In genomic region chr2:64144057-64145013, GRCh38 we compare ENCODE assay signal across 8 cellular contexts. TPM values are rescaled to one million over a fixed set of nuclear protein-coding genes. Genes with fewer than 3 reads are reported as not detected.
A peak's percentile ranks its signal among the peaks of the same experiment; 100 is the strongest.
DNase-seq lines count a peak whose midpoint lies in the region; ATAC-seq and TF ChIP-seq lines count a peak whose summit lies in the region.

A gene with protein sequence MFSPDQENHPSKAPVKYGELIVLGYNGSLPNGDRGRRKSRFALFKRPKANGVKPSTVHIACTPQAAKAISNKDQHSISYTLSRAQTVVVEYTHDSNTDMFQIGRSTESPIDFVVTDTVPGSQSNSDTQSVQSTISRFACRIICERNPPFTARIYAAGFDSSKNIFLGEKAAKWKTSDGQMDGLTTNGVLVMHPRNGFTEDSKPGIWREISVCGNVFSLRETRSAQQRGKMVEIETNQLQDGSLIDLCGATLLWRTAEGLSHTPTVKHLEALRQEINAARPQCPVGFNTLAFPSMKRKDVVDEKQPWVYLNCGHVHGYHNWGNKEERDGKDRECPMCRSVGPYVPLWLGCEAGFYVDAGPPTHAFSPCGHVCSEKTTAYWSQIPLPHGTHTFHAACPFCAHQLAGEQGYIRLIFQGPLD (minus strand): TSS chr2:64144420. CDS start chr2:64108310, 36,110 bp downstream.

- ATAC-seq in GM19328 (IDR thresholded peaks at IDR 0.05; ENCODE audit: unreplicated experiment) (peak; percentile 76), HG03520 (IDR thresholded peaks at IDR 0.05; ENCODE audit: unreplicated experiment) (peak; percentile 84), left lobe of liver (peak; percentile 98)

- peak within 1 kb of the TSS; percentile 96 for H3K27ac Mint-ChIP-seq in activated CD4-positive, alpha-beta T cell treated with anti-CD3 and anti-CD28 coated beads, Interleukin-2, amount 10 ng/mL, durations not matched to agents 24 days and 14 days

- peaks cover 22% of the 10 kb centered on the region for H3K36me3 Mint-ChIP-seq in activated CD4-positive, alpha-beta T cell treated with anti-CD3 and anti-CD28 coated beads, Interleukin-2, amount 10 ng/mL, durations not matched to agents 24 days and 14 days (ENCODE audit: low read depth)

- peak within 1 kb of the TSS; percentile 97 for H3K4me3 ChIP-seq in coronary artery

- no peaks in the 10 kb centered on the region for H3K9me3 Mint-ChIP-seq in activated CD4-positive, alpha-beta T cell treated with anti-CD3 and anti-CD28 coated beads, Interleukin-2, amount 10 ng/mL, durations not matched to agents 24 days and 14 days

- intact Hi-C loops in activated CD4-positive, alpha-beta T cell treated with anti-CD3 and anti-CD28 coated beads, Interleukin-2, amount 10 ng/mL, durations not matched to agents 24 days and 14 days (cut with micrococcal nuclease) = loop anchor here (1.0 to 5.0 kb wide), 8 partner anchors 15 to 508 kb away; partner anchors contain the start of genes AFTPH, SERTAD2 and UGP2

- peak within 1 kb of the TSS; percentile 99 for H3K4me3 Mint-ChIP-seq in activated CD4-positive, alpha-beta T cell treated with anti-CD3 and anti-CD28 coated beads, Interleukin-2, amount 10 ng/mL, durations not matched to agents 24 days and 14 days

- H3K27ac ChIP-seq in C4-2B (peak within 1 kb of the TSS; percentile 69), coronary artery (peak within 1 kb of the TSS; percentile 99)

- no peaks in the 10 kb centered on the region for H3K27me3 Mint-ChIP-seq in activated CD4-positive, alpha-beta T cell treated with anti-CD3 and anti-CD28 coated beads, Interleukin-2, amount 10 ng/mL, durations not matched to agents 24 days and 14 days

- H3K4me1 Mint-ChIP-seq in activated CD4-positive, alpha-beta T cell treated with anti-CD3 and anti-CD28 coated beads, Interleukin-2, amount 10 ng/mL, durations not matched to agents 24 days and 14 days = peaks cover 19% of the 10 kb centered on the region

- DNase-seq in NCI-H526 treated with DMSO at 0.1 percent for 48 hours (lab: John Stamatoyannopoulos, UW) (peak; percentile 98), coronary artery (ENCODE audit: low spot score) (peak; percentile 98), left lobe of liver (ENCODE audit: low spot score) (peak; percentile 98)
- peak; percentile 97 for DNase-seq in activated CD4-positive, alpha-beta T cell treated with anti-CD3 and anti-CD28 coated beads, Interleukin-2, amount 10 ng/mL, durations not matched to agents 24 days and 14 days
- peak; percentile 90 for DNase-seq in stimulated activated CD4-positive, alpha-beta T cell treated with anti-CD3 and anti-CD28 coated beads, Interleukin-2, amount 100 ng/mL, for 4 hours (ENCODE audit: low read depth)

- TF ChIP-seq CTCF in C4-2B (conservative IDR thresholded peaks at IDR 0.05) = peak; percentile 21; the same call in 1 of the 2 replicates
- TF ChIP-seq CTCF in coronary artery (IDR thresholded peaks at IDR 0.05) = no peak

RNA-seq across cellular contexts. Expression of the gene that starts here (rescaled TPM):
- 31.9 and 33.8 TPM in 2 replicates for total RNA-seq in activated CD4-positive, alpha-beta T cell treated with anti-CD3 and anti-CD28 coated beads, Interleukin-2, amount 10 ng/mL, durations not matched to agents 24 days and 14 days
- 6.3 TPM for total RNA-seq in left lobe of liver

Comparison
In these comparisons a context has a peak if more than half of its experiments do, and no peak if none do; other contexts are left out.
1. Peak in every context shown above with its lines: DNase-seq, ATAC-seq, H3K4me3 ChIP-seq and H3K27ac ChIP-seq.